ENCODE assay signal across 11 cellular contexts in genomic region chr1:34549199-34549598, GRCh38.
A peak's percentile ranks its signal among the peaks of the same experiment; 100 is the strongest.
DNase-seq lines count a peak whose midpoint lies in the region; ATAC-seq, FAIRE-seq and TF ChIP-seq lines count a peak whose summit lies in the region.
"Had no signal": no experiment of that assay in that cellular context is flagged by ENCODE, and none has a peak within 500 bp of the region (broad histone marks: within the 10 kb centered on the region; RNA-seq: fewer than 3 reads in every experiment).

No MANE protein-coding gene starts in this region.

- H3K27ac Mint-ChIP-seq in activated CD4-positive, alpha-beta T cell treated with anti-CD3 and anti-CD28 coated beads, Interleukin-2, amount 10 ng/mL, durations not matched to agents 24 days and 14 days: no peak overlapping the region
- H3K27ac Mint-ChIP-seq: CD4-positive, alpha-beta memory T cell had no signal

- DNase-seq in activated CD4-positive, alpha-beta T cell treated with anti-CD3 and anti-CD28 coated beads for 48 hours: peak; percentile 17
- DNase-seq in activated CD4-positive, alpha-beta T cell treated with anti-CD3 and anti-CD28 coated beads, Interleukin-2, amount 10 ng/mL, durations not matched to agents 24 days and 14 days: no peak
- DNase-seq in Karpas-422: peak; percentile 76
- peak in 2 of 4 experiments; percentile 32 to 42 for DNase-seq in K562 (ENCODE audit: extremely low read depth in 1 of 4, low spot score in 3 of 4)
- no peak for DNase-seq in neuronal stem cell (ENCODE audit: low spot score)
- no peak for DNase-seq in globus pallidus (ENCODE audit: low spot score)
- no peak for DNase-seq in cortex of kidney (lab: John Stamatoyannopoulos, UW)
- DNase-seq: activated CD4-positive, alpha-beta T cell treated with anti-CD3 and anti-CD28 coated beads for 1 hour; CD4-positive, alpha-beta memory T cell; NCI-H2081 treated with DMSO at 0.1 percent for 48 hours had no signal

- H2BK120ac ChIP-seq in neuronal stem cell (ENCODE audit: low read depth, low read length): peak overlapping the region; percentile 42

- no peaks in the 10 kb centered on the region for H3K36me3 Mint-ChIP-seq in activated CD4-positive, alpha-beta T cell treated with anti-CD3 and anti-CD28 coated beads, Interleukin-2, amount 10 ng/mL, durations not matched to agents 24 days and 14 days (ENCODE audit: low read depth)
- H3K36me3 Mint-ChIP-seq: CD4-positive, alpha-beta memory T cell had no signal

- H3K9me3 ChIP-seq in Karpas-422 (ENCODE audit: low read length): no peaks in the 10 kb centered on the region
- H3K9me3 ChIP-seq in K562 (replicated peaks; ENCODE audit: control insufficient read depth, insufficient read depth, low read depth, low read length): no peaks in the 10 kb centered on the region
- peaks cover 0 to 3% of the 10 kb centered on the region in 2 donors for H3K9me3 ChIP-seq in neuronal stem cell (replicated peaks in 1 of 2; ENCODE audit: control insufficient read depth in 2 of 2, insufficient read depth in 1 of 2, low read depth in 1 of 2, low read length in 2 of 2)

- H3K9me3 Mint-ChIP-seq in activated CD4-positive, alpha-beta T cell treated with anti-CD3 and anti-CD28 coated beads, Interleukin-2, amount 10 ng/mL, durations not matched to agents 24 days and 14 days: no peaks in the 10 kb centered on the region

- no peak for TF ChIP-seq EP300 in K562 (IDR thresholded peaks at IDR 0.05; ENCODE audit: low read length)

- in situ Hi-C loops in K562 (cut with MboI): no loop called here

- H3K79me2 ChIP-seq in Karpas-422 (ENCODE audit: low read length) (no peaks in the 10 kb centered on the region), K562 (ENCODE audit: control insufficient read depth, insufficient read depth, low read length) (no peaks in the 10 kb centered on the region)

- TF ChIP-seq CTCF in K562 (IDR thresholded peaks at IDR 0.05 in 2 of 3, conservative IDR thresholded peaks at IDR 0.05 in 1 of 3; ENCODE audit: insufficient read depth in 2 of 3, low read depth in 1 of 3, low read length in 3 of 3): peak; percentile 38 to 55 (median 49); a peak in 5 of 6 replicates

- H3K4me1 ChIP-seq in Karpas-422 (ENCODE audit: low read length) (no peaks in the 10 kb centered on the region), K562 (replicated peaks in 1 of 2; ENCODE audit: control insufficient read depth in 2 of 2, insufficient read depth in 2 of 2, low read length in 2 of 2) (no peaks in the 10 kb centered on the region), neuronal stem cell (ENCODE audit: control insufficient read depth in 2 of 2, insufficient read depth in 1 of 2, low read depth in 1 of 2, low read length in 2 of 2) (no peaks in the 10 kb centered on the region)

- H3K4me2 ChIP-seq in Karpas-422 (ENCODE audit: low read depth, low read length, poor library complexity, severe bottlenecking) (no peak overlapping the region), K562 (ENCODE audit: insufficient read depth, low read length) (no peak overlapping the region), neuronal stem cell (ENCODE audit: insufficient read depth, low read length, poor library complexity, severe bottlenecking) (no peak overlapping the region)

- H2AFZ ChIP-seq in Karpas-422 (ENCODE audit: low read length): no peak overlapping the region
- no peak overlapping the region for H2AFZ ChIP-seq in K562 (ENCODE audit: low read depth, low read length)
- no peak overlapping the region for H2AFZ ChIP-seq in neuronal stem cell (ENCODE audit: low read length)

- H3K36me3 ChIP-seq in Karpas-422 (ENCODE audit: insufficient read depth, low read length) (no peaks in the 10 kb centered on the region), K562 (ENCODE audit: control insufficient read depth, insufficient read depth, low read length) (no peaks in the 10 kb centered on the region), neuronal stem cell (replicated peaks in 1 of 2; ENCODE audit: control insufficient read depth in 2 of 2, insufficient read depth in 2 of 2, low read length in 2 of 2) (no peaks in the 10 kb centered on the region)

- no peaks in the 10 kb centered on the region for H3K27me3 Mint-ChIP-seq in activated CD4-positive, alpha-beta T cell treated with anti-CD3 and anti-CD28 coated beads, Interleukin-2, amount 10 ng/mL, durations not matched to agents 24 days and 14 days

- no peak overlapping the region for H3K18ac ChIP-seq in neuronal stem cell (ENCODE audit: low read length)

- WGBS in K562 (ENCODE audit: insufficient coverage, low coverage, missing lambda C conversion rate): 0% methylated on average over 5 of the region's 5 CpGs
- no CpG with 5 or more reads among the region's 5 CpGs for WGBS in neuronal stem cell (ENCODE audit: extremely low coverage in 2 of 2, insufficient read length in 2 of 2, insufficient replicate concordance in 1 of 2), 2 donors

- H3K9ac ChIP-seq in Karpas-422 (ENCODE audit: low read length) (no peak overlapping the region), K562 (ENCODE audit: insufficient read depth in 1 of 2, low read depth in 2 of 2, low read length in 2 of 2) (no peak overlapping the region), neuronal stem cell (ENCODE audit: low read depth, low read length, poor library complexity) (no peak overlapping the region)

- no peak overlapping the region for H4K8ac ChIP-seq in neuronal stem cell (ENCODE audit: low read depth, low read length)

- H2BK5ac ChIP-seq in neuronal stem cell (ENCODE audit: low read length): no peak overlapping the region

- no peak overlapping the region for H3K4me3 Mint-ChIP-seq in activated CD4-positive, alpha-beta T cell treated with anti-CD3 and anti-CD28 coated beads, Interleukin-2, amount 10 ng/mL, durations not matched to agents 24 days and 14 days
- H3K4me3 Mint-ChIP-seq: CD4-positive, alpha-beta memory T cell had no signal

- no TSS peak for BruUV-seq in K562 (replicated peaks; lab: Mats Ljungman, UMichigan)

- H3K9me1 ChIP-seq in K562 (ENCODE audit: control insufficient read depth, insufficient read depth, low read length): no peaks in the 10 kb centered on the region

- peak overlapping the region; percentile 22 for H2AK5ac ChIP-seq in neuronal stem cell (ENCODE audit: low read depth, low read length)

- intact Hi-C loops in activated CD4-positive, alpha-beta T cell treated with anti-CD3 and anti-CD28 coated beads, Interleukin-2, amount 10 ng/mL, durations not matched to agents 24 days and 14 days (cut with micrococcal nuclease): no loop called here
- intact Hi-C loops in K562 (cut with micrococcal nuclease): no loop called here

- no peak overlapping the region for H2BK15ac ChIP-seq in neuronal stem cell (ENCODE audit: low read length)

- no peak overlapping the region for H3K4me3 ChIP-seq in Karpas-422 (ENCODE audit: low read length)
- no peak overlapping the region for H3K4me3 ChIP-seq in K562
- H3K4me3 ChIP-seq in neuronal stem cell (ENCODE audit: low read length in 2 of 2): no peak overlapping the region

- POLR2A ChIA-PET in K562 (lab: Yijun Ruan, JAX): interaction anchor here (0.6 kb wide), 1 partner anchor 504 kb away, joined by 5 read pairs; no protein-coding TSS in a partner anchor

- H3K27me3 ChIP-seq in Karpas-422 (ENCODE audit: low read length) (no peaks in the 10 kb centered on the region), K562 (ENCODE audit: control insufficient read depth in 2 of 2, insufficient read depth in 2 of 2, low read length in 2 of 2) (no peaks in the 10 kb centered on the region), neuronal stem cell (ENCODE audit: control insufficient read depth in 3 of 3, insufficient read depth in 3 of 3, low read depth in 1 of 3, low read length in 3 of 3) (no peaks in the 10 kb centered on the region)

- H2BK12ac ChIP-seq in neuronal stem cell (ENCODE audit: low read length): no peak overlapping the region

- peaks cover 2% of the 10 kb centered on the region for H3K79me1 ChIP-seq in neuronal stem cell (ENCODE audit: low read depth, low read length)

- H3K27ac ChIP-seq in Karpas-422 (ENCODE audit: low read length): no peak overlapping the region
- H3K27ac ChIP-seq in K562 (ENCODE audit: extremely low read depth, low read depth, low read length): no peak overlapping the region
- no peak overlapping the region for H3K27ac ChIP-seq in neuronal stem cell (replicated peaks; ENCODE audit: low read length)

- FAIRE-seq in K562 (lab: Jason Lieb, UNC): no peak

- H4K20me1 ChIP-seq in Karpas-422 (ENCODE audit: insufficient read depth, low read depth, low read length): no peaks in the 10 kb centered on the region
- no peaks in the 10 kb centered on the region for H4K20me1 ChIP-seq in K562 (replicated peaks; ENCODE audit: control insufficient read depth, insufficient read depth, low read length)

- no peaks in the 10 kb centered on the region for H3K4me1 Mint-ChIP-seq in activated CD4-positive, alpha-beta T cell treated with anti-CD3 and anti-CD28 coated beads, Interleukin-2, amount 10 ng/mL, durations not matched to agents 24 days and 14 days
- H3K4me1 Mint-ChIP-seq: CD4-positive, alpha-beta memory T cell had no signal

- H3K4ac ChIP-seq in neuronal stem cell (ENCODE audit: low read length): no peak overlapping the region

- CTCF ChIA-PET in K562 (lab: Yijun Ruan, JAX; ENCODE audit: low intra/inter-chr PET ratio): interaction anchor here (1.3 kb wide), 1 partner anchor 49 kb away, joined by 3 read pairs; no protein-coding TSS in a partner anchor

- no peak for TF ChIP-seq RAD21 in K562 (CRISPR knock-in tag; conservative IDR thresholded peaks at IDR 0.05 in 1 of 2, IDR thresholded peaks at IDR 0.05 in 1 of 2)

- no peak overlapping the region for H4K91ac ChIP-seq in neuronal stem cell (ENCODE audit: low read depth, low read length, poor library complexity)

- TF ChIP-seq POLR2A in K562 (conservative IDR thresholded peaks at IDR 0.05): no peak

- ATAC-seq in K562 (peak; percentile 82), HG03378 (IDR thresholded peaks at IDR 0.05; ENCODE audit: unreplicated experiment) (no peak)

- H3K9me2 ChIP-seq in Karpas-422 (replicated peaks; ENCODE audit: insufficient read depth, low read length): no peaks in the 10 kb centered on the region

- no peak overlapping the region for H3K14ac ChIP-seq in neuronal stem cell (ENCODE audit: low read length)

- no peak overlapping the region for H3K23ac ChIP-seq in neuronal stem cell (ENCODE audit: low read depth, low read length, poor library complexity)

TF ChIP-seq in K562, 482 proteins besides CTCF, POLR2A, EP300 and RAD21 (continues in another document):
- no peak for TF ChIP-seq ASH1L (IDR thresholded peaks at IDR 0.05; ENCODE audit: borderline replicate concordance, low read depth, partially characterized antibody)

Comparison
In these comparisons a context has a peak if more than half of its experiments do, and no peak if none do; other contexts are left out.
1. DNase-seq: peak in activated CD4-positive, alpha-beta T cell treated with anti-CD3 and anti-CD28 coated beads for 48 hours (single experiment) and Karpas-422 (single experiment); none in activated CD4-positive, alpha-beta T cell treated with anti-CD3 and anti-CD28 coated beads, Interleukin-2, amount 10 ng/mL, durations not matched to agents 24 days and 14 days (single experiment), neuronal stem cell (single experiment), globus pallidus (single experiment) and cortex of kidney (single experiment).